ENCODE assay signal across 11 cellular contexts in the genomic region with DNA sequence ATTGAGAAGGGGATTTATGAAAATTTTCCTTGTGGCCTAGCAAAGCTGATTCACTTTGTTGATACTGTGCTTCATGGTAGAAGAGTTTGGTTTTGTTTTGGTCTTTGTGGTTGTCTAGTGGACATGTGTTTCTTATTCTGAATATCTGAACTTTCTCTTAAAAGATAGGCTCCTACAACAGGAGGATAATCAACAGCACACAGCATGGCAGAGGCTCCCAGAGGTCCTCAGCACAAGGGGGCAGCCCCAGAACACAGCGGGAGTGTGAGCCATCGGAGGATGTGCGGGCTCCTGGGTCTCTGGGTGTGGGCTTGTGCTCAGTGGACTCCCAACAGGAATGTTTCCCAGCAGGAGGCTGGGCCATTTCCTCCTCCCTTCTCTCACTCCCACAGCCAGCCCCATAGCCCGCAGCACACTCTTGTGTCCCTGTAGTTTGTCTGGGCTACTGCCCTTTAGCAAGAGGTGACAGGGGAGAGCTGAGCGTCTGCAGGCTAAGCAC.
DNase-seq lines count a peak whose midpoint lies in the region; ATAC-seq and TF ChIP-seq lines count a peak whose summit lies in the region.
"Had no signal": no experiment of that assay in that cellular context is flagged by ENCODE, and none has a peak within 500 bp of the region (broad histone marks: within the 10 kb centered on the region; RNA-seq: fewer than 3 reads in every experiment).

No MANE protein-coding gene starts in this region.

- H3K36me3 Mint-ChIP-seq in stimulated activated naive CD8-positive, alpha-beta T cell treated with anti-CD3 and anti-CD28 coated beads, Interleukin-15, Interleukin-2, amounts not matched to agents 100 ng/mL and 50 ng/mL, for 24 hours (ENCODE audit: low read depth), result no peaks in the 10 kb centered on the region

- H3K79me2 ChIP-seq in mesendoderm (ENCODE audit: control insufficient read depth, insufficient read depth, low read length), result no peaks in the 10 kb centered on the region

- H3K27me3 ChIP-seq in mesendoderm (ENCODE audit: insufficient read depth, low read length, poor library complexity), result no peaks in the 10 kb centered on the region
- no peaks in the 10 kb centered on the region for H3K27me3 ChIP-seq in tibial artery

- H3K9ac ChIP-seq in mesendoderm (ENCODE audit: low read length), result no peak overlapping the region

- H3K56ac ChIP-seq in mesendoderm (ENCODE audit: low read length), result peak overlapping the region; percentile 82

- peaks cover 6% of the 10 kb centered on the region for H3K36me3 ChIP-seq in mesendoderm (ENCODE audit: control insufficient read depth, insufficient read depth, low read length)
- H3K36me3 ChIP-seq in tibial artery, result peaks cover 59 to 86% (median 61%) of the 10 kb centered on the region in 3 donors

- no peak overlapping the region for H2BK120ac ChIP-seq in mesendoderm (ENCODE audit: low read depth, low read length)

- H2BK15ac ChIP-seq in mesendoderm (replicated peaks; ENCODE audit: low read depth), result no peak overlapping the region

- H3K9me3 ChIP-seq in tibial artery, result no peaks in the 10 kb centered on the region
- H3K9me3 ChIP-seq: Caco-2 had no signal

- no peaks in the 10 kb centered on the region for H3K9me3 Mint-ChIP-seq in stimulated activated naive CD8-positive, alpha-beta T cell treated with anti-CD3 and anti-CD28 coated beads, Interleukin-15, Interleukin-2, amounts not matched to agents 100 ng/mL and 50 ng/mL, for 24 hours

- no peak for TF ChIP-seq CTCF in cardiac fibroblast (IDR thresholded peaks at IDR 0.05; ENCODE audit: low read depth, low read length)
- no peak for TF ChIP-seq CTCF in tibial artery (IDR thresholded peaks at IDR 0.05)

- no peak overlapping the region for H3K4me3 ChIP-seq in cardiac fibroblast (replicated peaks in 1 of 2; ENCODE audit: low read depth in 2 of 2, low read length in 2 of 2)
- no peak overlapping the region for H3K4me3 ChIP-seq in mesendoderm (ENCODE audit: low read length)
- no peak overlapping the region for H3K4me3 ChIP-seq in tibial artery
- H3K4me3 ChIP-seq: coronary artery had no signal

- H3K4me2 ChIP-seq in mesendoderm (ENCODE audit: low read length), result no peak overlapping the region

- H2BK5ac ChIP-seq in mesendoderm (ENCODE audit: low read length), result no peak overlapping the region

- no CpG with 5 or more reads among the region's 5 CpGs for WGBS in mesendoderm (ENCODE audit: extremely low coverage, insufficient coverage, low lambda C conversion rate)

- ATAC-seq in stimulated activated naive CD8-positive, alpha-beta T cell treated with anti-CD3 and anti-CD28 coated beads, Interleukin-15, Interleukin-2, amounts not matched to agents 100 U/mL and 50 U/mL, for 24 hours, result no peak
- ATAC-seq in HG03175 (IDR thresholded peaks at IDR 0.05; ENCODE audit: unreplicated experiment), result no peak

- peaks cover 60% of the 10 kb centered on the region for H3K4me1 Mint-ChIP-seq in stimulated activated naive CD8-positive, alpha-beta T cell treated with anti-CD3 and anti-CD28 coated beads, Interleukin-15, Interleukin-2, amounts not matched to agents 100 ng/mL and 50 ng/mL, for 24 hours (ENCODE audit: low read depth)

- H4K5ac ChIP-seq in mesendoderm (ENCODE audit: low read length), result no peak overlapping the region

- no peak overlapping the region for H3K4me3 Mint-ChIP-seq in stimulated activated naive CD8-positive, alpha-beta T cell treated with anti-CD3 and anti-CD28 coated beads, Interleukin-15, Interleukin-2, amounts not matched to agents 100 ng/mL and 50 ng/mL, for 24 hours

- DNase-seq in stimulated activated naive CD8-positive, alpha-beta T cell treated with anti-CD3 and anti-CD28 coated beads, Interleukin-15, Interleukin-2, amounts not matched to agents 100 U/mL and 50 U/mL, for 24 hours, result no peak
- DNase-seq in cardiac fibroblast (ENCODE audit: low read depth in 2 of 2) (peak; percentile 58 to 72), mesendoderm (peak; percentile 90), NCI-H1930 (lab: John Stamatoyannopoulos, UW) (no peak), tibial artery (no peak), LoVo (ENCODE audit: low spot score) (no peak)
- DNase-seq: Caco-2, NCI-H2081 had no signal

- intact Hi-C loops in tibial artery (cut with DNase I; ENCODE audit: low total_unique reads), result no loop called here

- no peak overlapping the region for H2AK5ac ChIP-seq in mesendoderm (ENCODE audit: low read length)

- no peak overlapping the region for H4K8ac ChIP-seq in mesendoderm (ENCODE audit: low read depth, low read length)

- H3K27ac ChIP-seq in mesendoderm (ENCODE audit: low read depth, low read length) (peak overlapping the region; percentile 86), tibial artery (no peak overlapping the region)

- H3K23ac ChIP-seq in mesendoderm (ENCODE audit: low read length), result no peak overlapping the region

- H3K27ac Mint-ChIP-seq in stimulated activated naive CD8-positive, alpha-beta T cell treated with anti-CD3 and anti-CD28 coated beads, Interleukin-15, Interleukin-2, amounts not matched to agents 100 ng/mL and 50 ng/mL, for 24 hours, result peak overlapping the region; percentile 78

- no peak overlapping the region for H3K4ac ChIP-seq in mesendoderm (ENCODE audit: low read depth, low read length)

- H3K27me3 Mint-ChIP-seq in stimulated activated naive CD8-positive, alpha-beta T cell treated with anti-CD3 and anti-CD28 coated beads, Interleukin-15, Interleukin-2, amounts not matched to agents 100 ng/mL and 50 ng/mL, for 24 hours, result peaks cover 8% of the 10 kb centered on the region

- H3K18ac ChIP-seq in mesendoderm (ENCODE audit: low read length), result peak overlapping the region; percentile 9

- H3K4me1 ChIP-seq in mesendoderm (ENCODE audit: control insufficient read depth, low read depth, low read length) (peaks cover 33% of the 10 kb centered on the region), tibial artery (no peaks in the 10 kb centered on the region)
- H3K4me1 ChIP-seq: Caco-2 had no signal

- peaks cover 3% of the 10 kb centered on the region for H3K79me1 ChIP-seq in mesendoderm (ENCODE audit: low read length)

Comparison
In these comparisons a context has a peak if more than half of its experiments do, and no peak if none do; other contexts are left out.
1. DNase-seq: peak in cardiac fibroblast (2 of 2) and mesendoderm (single experiment); none in stimulated activated naive CD8-positive, alpha-beta T cell treated with anti-CD3 and anti-CD28 coated beads, Interleukin-15, Interleukin-2, amounts not matched to agents 100 U/mL and 50 U/mL, for 24 hours (single experiment), NCI-H1930 (0 of 2), tibial artery (0 of 2) and LoVo (single experiment).